Comparison of ENCODE assay signal across 9 cellular contexts in genomic region chr18:31230495-31230894, GRCh38.
DNase-seq lines count a peak whose midpoint lies in the region; ATAC-seq and TF ChIP-seq lines count a peak whose summit lies in the region.
"Had no signal": no experiment of that assay in that cellular context is flagged by ENCODE, and none has a peak within 500 bp of the region (broad histone marks: within the 10 kb centered on the region; RNA-seq: fewer than 3 reads in every experiment).

No MANE protein-coding gene starts in this region.

- TF ChIP-seq CTCF in smooth muscle cell (IDR thresholded peaks at IDR 0.05; ENCODE audit: borderline replicate concordance, insufficient read depth, poor library complexity, severe bottlenecking) (no peak), Caco-2 (IDR thresholded peaks at IDR 0.05; ENCODE audit: insufficient read depth in 1 of 2, low read depth in 1 of 2, low read length in 1 of 2, severe bottlenecking in 1 of 2, unreplicated experiment in 1 of 2) (no peak)

- H3K4me3 Mint-ChIP-seq in Caco-2 (ENCODE audit: unreplicated experiment) = no peak overlapping the region

- H3F3A ChIP-seq in smooth muscle cell (ENCODE audit: low read depth) = no peaks in the 10 kb centered on the region

- H3K79me2 ChIP-seq in smooth muscle cell (ENCODE audit: low read depth) = no peaks in the 10 kb centered on the region

- POLR2A ChIA-PET in Caco-2 (lab: Charles Lee) = no interaction called here

- peak; percentile 86 for DNase-seq in SK-MEL-5 (ENCODE audit: low read depth, low spot score)
- no peak for DNase-seq in smooth muscle cell (lab: John Stamatoyannopoulos, UW; ENCODE audit: unreplicated experiment)
- DNase-seq in superior temporal gyrus (ENCODE audit: extremely low spot score) = no peak
- no peak for DNase-seq in amniotic stem cell (lab: John Stamatoyannopoulos, UW)
- DNase-seq in Caco-2 = no peak
- DNase-seq in effector CD8-positive, alpha-beta T cell (lab: John Stamatoyannopoulos, UW) = no peak
- DNase-seq: stimulated activated CD4-positive, alpha-beta T cell treated with anti-CD3 and anti-CD28 coated beads, Interleukin-2, amount 100 ng/mL, for 48 hours had no signal

- H3K9me3 Mint-ChIP-seq in Caco-2 (ENCODE audit: unreplicated experiment) = no peaks in the 10 kb centered on the region

- intact Hi-C loops in Caco-2 (cut with micrococcal nuclease; ENCODE audit: unreplicated experiment) = no loop called here

- H3K4me3 ChIP-seq in smooth muscle cell (no peak overlapping the region), Caco-2 (ENCODE audit: low read depth, low read length) (no peak overlapping the region)

- no peaks in the 10 kb centered on the region for H3K27me3 Mint-ChIP-seq in Caco-2 (ENCODE audit: insufficient read depth, unreplicated experiment)

- H3K36me3 ChIP-seq in smooth muscle cell (ENCODE audit: low read depth) (no peaks in the 10 kb centered on the region), Caco-2 (ENCODE audit: control insufficient read depth, insufficient read depth, low read length) (no peaks in the 10 kb centered on the region)

- H3K27me3 ChIP-seq in smooth muscle cell (ENCODE audit: low read depth) = no peaks in the 10 kb centered on the region
- no peaks in the 10 kb centered on the region for H3K27me3 ChIP-seq in Caco-2 (replicated peaks; ENCODE audit: control insufficient read depth, insufficient read depth, low read length)

- no peak overlapping the region for H3K27ac Mint-ChIP-seq in Caco-2 (ENCODE audit: unreplicated experiment)

- no peaks in the 10 kb centered on the region for H4K20me1 ChIP-seq in smooth muscle cell (ENCODE audit: low read depth)

- CTCF ChIA-PET in Caco-2 (lab: Charles Lee) = no interaction called here

- peak overlapping the region; percentile 89 for H3K27ac ChIP-seq in smooth muscle cell (ENCODE audit: low read depth)

- peaks cover 28% of the 10 kb centered on the region for H3K4me1 Mint-ChIP-seq in Caco-2 (ENCODE audit: low read depth, unreplicated experiment)

- H3K4me1 ChIP-seq in smooth muscle cell (ENCODE audit: low read depth) (peaks cover 7% of the 10 kb centered on the region), Caco-2 (peaks cover 4% of the 10 kb centered on the region; the same call in 1 of the 2 replicates)

- peak overlapping the region; percentile 52 for H3K9ac ChIP-seq in smooth muscle cell (ENCODE audit: low read depth)

- H3K36me3 Mint-ChIP-seq in Caco-2 (ENCODE audit: insufficient read depth, unreplicated experiment) = no peaks in the 10 kb centered on the region

- H2AFZ ChIP-seq in smooth muscle cell (ENCODE audit: low read depth) = peak overlapping the region; percentile 40

- 49% methylated on average over 3 of the region's 3 CpGs for WGBS in smooth muscle cell (ENCODE audit: low lambda C conversion rate)

- H3K9me3 ChIP-seq in smooth muscle cell (replicated peaks; ENCODE audit: low read depth) (no peaks in the 10 kb centered on the region), Caco-2 (no peaks in the 10 kb centered on the region)

- H3K4me2 ChIP-seq in smooth muscle cell = no peak overlapping the region

- ATAC-seq in GM19043 (IDR thresholded peaks at IDR 0.05; ENCODE audit: low read depth, unreplicated experiment) (peak; percentile 62), HG02981 (IDR thresholded peaks at IDR 0.05; ENCODE audit: unreplicated experiment) (peak; percentile 74)

- in situ Hi-C loops in SK-MEL-5 (cut with HindIII; ENCODE audit: low pct_unique_long_range_greater_than_20kb, low sequenced_read_pairs) = no loop called here

- BruUV-seq in Caco-2 (replicated peaks; lab: Mats Ljungman, UMichigan) = no TSS peak
